15 cellular contexts compared by ENCODE assay signal in genomic region chr1:62528015-62528414, GRCh38.
DNase-seq lines count a peak whose midpoint lies in the region; ATAC-seq lines count a peak whose summit lies in the region.
"Had no signal": no experiment of that assay in that cellular context is flagged by ENCODE, and none has a peak within 500 bp of the region (broad histone marks: within the 10 kb centered on the region; RNA-seq: fewer than 3 reads in every experiment).

No MANE protein-coding gene starts in this region.

- no peaks in the 10 kb centered on the region for H3K4me1 ChIP-seq in endocrine pancreas (ENCODE audit: control insufficient read depth, insufficient read depth, low read length)
- H3K4me1 ChIP-seq: BLaER1, esophagus muscularis mucosa had no signal

- ATAC-seq in GM19372 (IDR thresholded peaks at IDR 0.05; ENCODE audit: low read depth, unreplicated experiment) (peak; percentile 97), HG02852 (IDR thresholded peaks at IDR 0.05; ENCODE audit: unreplicated experiment) (no peak), HG03432 (IDR thresholded peaks at IDR 0.05; ENCODE audit: unreplicated experiment) (no peak), HG03039 (IDR thresholded peaks at IDR 0.05; ENCODE audit: unreplicated experiment) (no peak)

- no peaks in the 10 kb centered on the region for H3K36me3 ChIP-seq in endocrine pancreas (ENCODE audit: control insufficient read depth, insufficient read depth, low read length)
- H3K36me3 ChIP-seq: neutrophil had no signal

- no peak overlapping the region for H3K9ac ChIP-seq in endocrine pancreas (ENCODE audit: control insufficient read depth, insufficient read depth, low read length)
- H3K9ac ChIP-seq: BLaER1 had no signal

- H3K27me3 ChIP-seq in endocrine pancreas (ENCODE audit: control insufficient read depth, insufficient read depth, low read length) = no peaks in the 10 kb centered on the region
- H3K27me3 ChIP-seq: BLaER1, esophagus muscularis mucosa, neutrophil had no signal

- peak overlapping the region; percentile 58 for H3K4me3 ChIP-seq in endocrine pancreas (ENCODE audit: control insufficient read depth, insufficient read depth, low read length)
- H3K4me3 ChIP-seq: BLaER1, esophagus muscularis mucosa had no signal

- DNase-seq in DMS53 (lab: John Stamatoyannopoulos, UW) = peak; percentile 99
- peak; percentile 65 for DNase-seq in NOMO-1 treated with dmso at 0.1 percent for 144 hours (lab: John Stamatoyannopoulos, UW; ENCODE audit: unreplicated experiment)
- no peak for DNase-seq in effector CD4-positive, alpha-beta T cell
- DNase-seq: activated naive CD8-positive, alpha-beta T cell treated with anti-CD3 and anti-CD28 coated beads, Interleukin-2, amount 10 ng/mL, durations not matched to agents 7 days and 5 days; NCI-H510A treated with DMSO at 0.1 percent for 48 hours; small intestine; T1000 had no signal

- no peaks in the 10 kb centered on the region for H3K9me3 ChIP-seq in endocrine pancreas (ENCODE audit: control insufficient read depth, low read length)
- H3K9me3 ChIP-seq: BLaER1, esophagus muscularis mucosa, neutrophil had no signal
